23 cellular contexts compared by ENCODE assay signal in the genomic region with DNA sequence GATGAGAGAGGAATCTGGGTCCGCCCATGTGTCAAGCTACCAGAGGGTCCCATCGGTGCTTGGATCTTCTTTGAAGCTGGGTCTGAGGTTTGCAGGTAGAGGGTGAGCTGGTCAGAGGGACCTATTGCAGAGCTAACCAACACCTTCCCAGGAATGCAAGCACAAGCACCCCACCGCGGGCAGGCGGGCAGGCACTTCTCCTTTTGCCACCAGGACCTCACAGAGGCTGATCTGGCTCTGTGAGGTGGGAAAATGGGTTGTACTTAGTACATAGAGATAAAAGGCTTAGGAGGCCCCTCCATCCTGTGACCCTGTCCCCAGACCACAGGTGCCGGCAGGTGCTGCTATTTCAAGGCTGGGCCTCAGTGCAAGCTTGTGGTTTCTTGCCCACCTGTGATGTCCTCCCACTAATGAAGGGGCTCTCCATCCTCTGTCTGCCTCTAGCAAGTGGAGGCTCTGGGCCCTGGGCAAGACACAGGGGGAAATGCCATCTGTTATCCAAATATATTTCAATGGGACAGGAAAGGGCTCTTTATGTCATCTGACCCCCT. TPM values are rescaled to one million over a fixed set of nuclear protein-coding genes. Genes with fewer than 3 reads are reported as not detected.
DNase-seq lines count a peak whose midpoint lies in the region; ATAC-seq and TF ChIP-seq lines count a peak whose summit lies in the region.
"Had no signal": no experiment of that assay in that cellular context is flagged by ENCODE, and none has a peak within 500 bp of the region (broad histone marks: within the 10 kb centered on the region; RNA-seq: fewer than 3 reads in every experiment).

No MANE protein-coding gene starts in this region.

- H3K9me3 Mint-ChIP-seq in MCF 10A (ENCODE audit: unreplicated experiment), result no peaks in the 10 kb centered on the region
- H3K9me3 Mint-ChIP-seq: CD8-positive, alpha-beta memory T cell; nephron had no signal

- 100% methylated on average over 5 of the region's 6 CpGs for WGBS in mammary epithelial cell (ENCODE audit: low coverage, missing lambda C conversion rate)

- no peak for DNase-seq in MCF 10A (ENCODE audit: unreplicated experiment)
- no peak for DNase-seq in breast epithelium (ENCODE audit: low spot score in 2 of 2)
- no peak for DNase-seq in RWPE2 (ENCODE audit: low spot score)
- DNase-seq in mammary epithelial cell, result no peak
- DNase-seq in hepatic stellate cell (ENCODE audit: low spot score), result no peak
- no peak for DNase-seq in hypothalamus (lab: John Stamatoyannopoulos, UW)
- DNase-seq: CD8-positive, alpha-beta memory T cell; effector CD4-positive, alpha-beta T cell; heart right ventricle; islet precursor cell; NCI-H2081; NCI-H524; SJCRH30; upper lobe of right lung had no signal

- H3K9me3 ChIP-seq in breast epithelium, result no peaks in the 10 kb centered on the region
- H3K9me3 ChIP-seq in RWPE2 (ENCODE audit: severe bottlenecking), result no peaks in the 10 kb centered on the region
- H3K9me3 ChIP-seq in mammary epithelial cell (replicated peaks; ENCODE audit: insufficient read depth, low read length), result no peaks in the 10 kb centered on the region
- H3K9me3 ChIP-seq: heart right ventricle, SJCRH30, upper lobe of right lung had no signal

- H3K4me3 Mint-ChIP-seq in MCF 10A (ENCODE audit: unreplicated experiment), result no peak overlapping the region
- H3K4me3 Mint-ChIP-seq: nephron had no signal

- intact Hi-C loops in MCF 10A (cut with micrococcal nuclease) (loop anchor here (1.0 to 10.0 kb wide), 3 partner anchors 96 to 275 kb away; partner anchors contain the start of gene CKAP2L), breast epithelium (cut with DNase I; ENCODE audit: low total_unique reads) (no loop called here), mammary epithelial cell (cut with micrococcal nuclease) (no loop called here)

- H3K27ac Mint-ChIP-seq in MCF 10A (ENCODE audit: low read depth, unreplicated experiment), result peak overlapping the region; percentile 69
- H3K27ac Mint-ChIP-seq: nephron, progenitor cell of endocrine pancreas had no signal

- no peaks in the 10 kb centered on the region for H3K4me1 ChIP-seq in breast epithelium
- H3K4me1 ChIP-seq in RWPE2 (ENCODE audit: insufficient read depth, poor library complexity, severe bottlenecking), result peaks cover 58% of the 10 kb centered on the region
- peaks cover 78% of the 10 kb centered on the region for H3K4me1 ChIP-seq in mammary epithelial cell (ENCODE audit: insufficient read depth, low read length)
- H3K4me1 ChIP-seq: upper lobe of right lung had no signal

- H3K27ac ChIP-seq in breast epithelium, result no peak overlapping the region
- peak overlapping the region; percentile 99 for H3K27ac ChIP-seq in RWPE2 (ENCODE audit: poor library complexity, severe bottlenecking)
- peak overlapping the region; percentile 97 for H3K27ac ChIP-seq in mammary epithelial cell (ENCODE audit: insufficient read depth, low read depth, low read length)
- peak overlapping the region; percentile 77 for H3K27ac ChIP-seq in temporal lobe (ENCODE audit: low read depth, low read length)
- H3K27ac ChIP-seq: SJCRH30, upper lobe of right lung had no signal

- H3K4me1 Mint-ChIP-seq in MCF 10A (ENCODE audit: insufficient read depth, unreplicated experiment), result peaks cover 35% of the 10 kb centered on the region
- H3K4me1 Mint-ChIP-seq: nephron had no signal

- H4K20me1 ChIP-seq in mammary epithelial cell (ENCODE audit: insufficient read depth, low read length), result no peaks in the 10 kb centered on the region

- no peaks in the 10 kb centered on the region for H3K27me3 Mint-ChIP-seq in MCF 10A (ENCODE audit: insufficient read depth, unreplicated experiment)

- H3K79me2 ChIP-seq in mammary epithelial cell (ENCODE audit: insufficient read depth, low read length), result no peaks in the 10 kb centered on the region

- H3K36me3 ChIP-seq in breast epithelium (no peaks in the 10 kb centered on the region), RWPE2 (ENCODE audit: low read depth) (no peaks in the 10 kb centered on the region), mammary epithelial cell (ENCODE audit: insufficient read depth, low read length) (no peaks in the 10 kb centered on the region)
- H3K36me3 ChIP-seq: heart right ventricle, SJCRH30, upper lobe of right lung had no signal

- in situ Hi-C loops in mammary epithelial cell (cut with MboI; ENCODE audit: low sequenced_read_pairs in 2 of 2), result loop anchor here in 1 of 2 donors (10.0 kb wide), 1 partner anchor 115 kb away; the partner anchor contains the start of gene CKAP2L

- CTCF ChIA-PET in MCF 10A (lab: Yijun Ruan, JAX), result interaction anchor here (0.5 to 1.5 kb wide), 6 partner anchors 9 to 944 kb away, joined by 3 to 5 read pairs (median 4); no protein-coding TSS in a partner anchor
- CTCF ChIA-PET in mammary epithelial cell (lab: Charles Lee; ENCODE audit: low non-redundant PET), result no interaction called here

- no peak for TF ChIP-seq POLR2A in breast epithelium (IDR thresholded peaks at IDR 0.05)

- H3K4me3 ChIP-seq in breast epithelium, result no peak overlapping the region
- no peak overlapping the region for H3K4me3 ChIP-seq in RWPE2 (ENCODE audit: severe bottlenecking)
- no peak overlapping the region for H3K4me3 ChIP-seq in mammary epithelial cell (replicated peaks in 1 of 3; ENCODE audit: insufficient read depth in 1 of 3, low read depth in 2 of 3, low read length in 3 of 3)
- H3K4me3 ChIP-seq: heart right ventricle, SJCRH30, skin epidermis, upper lobe of right lung had no signal

- dilution Hi-C loops in mammary epithelial cell (cut with HindIII; ENCODE audit: low sequenced_read_pairs), result loop anchor here (5.0 kb wide), 2 partner anchors 42 to 72 kb away; partner anchors contain the start of gene IL1B

- ATAC-seq in RWPE2 (ENCODE audit: low read depth) (no peak), HG03460 (IDR thresholded peaks at IDR 0.05; ENCODE audit: unreplicated experiment) (no peak)
- ATAC-seq: HCT116, heart right ventricle, upper lobe of right lung had no signal

- POLR2A ChIA-PET in MCF 10A (lab: Yijun Ruan, JAX), result interaction anchor here (0.8 to 2.4 kb wide), 8 partner anchors 8 to 235 kb away, joined by 3 to 10 read pairs (median 3); no protein-coding TSS in a partner anchor

- H3K36me3 Mint-ChIP-seq in MCF 10A (ENCODE audit: insufficient read depth, unreplicated experiment), result peaks cover 5% of the 10 kb centered on the region
- H3K36me3 Mint-ChIP-seq: CD8-positive, alpha-beta memory T cell had no signal

- H3K9ac ChIP-seq in mammary epithelial cell (ENCODE audit: insufficient read depth, low read length), result peak overlapping the region; percentile 31

- H3K27me3 ChIP-seq in breast epithelium (peaks cover 0 to 31% of the 10 kb centered on the region in 2 donors), RWPE2 (ENCODE audit: insufficient read depth, poor library complexity, severe bottlenecking) (no peaks in the 10 kb centered on the region), mammary epithelial cell (ENCODE audit: insufficient read depth, low read length) (no peaks in the 10 kb centered on the region)
- H3K27me3 ChIP-seq: SJCRH30, upper lobe of right lung had no signal

- no TSS peak for BruUV-seq in MCF 10A (replicated peaks; lab: Mats Ljungman, UMichigan)
- no TSS peak for BruUV-seq in mammary epithelial cell (replicated peaks; lab: Mats Ljungman, UMichigan)

- TF ChIP-seq CTCF in MCF 10A (IDR thresholded peaks at IDR 0.05; ENCODE audit: unreplicated experiment) (no peak), breast epithelium (IDR thresholded peaks at IDR 0.05) (no peak), RWPE2 (IDR thresholded peaks at IDR 0.05; ENCODE audit: poor library complexity, severe bottlenecking) (no peak), mammary epithelial cell (conservative IDR thresholded peaks at IDR 0.05 in 1 of 2, IDR thresholded peaks at IDR 0.05 in 1 of 2; ENCODE audit: extremely low read depth in 1 of 2, insufficient read depth in 1 of 2, low read depth in 1 of 2, low read length in 2 of 2) (no peak)

- H3K4me2 ChIP-seq in mammary epithelial cell (ENCODE audit: insufficient read depth, low read depth, low read length), result no peak overlapping the region

- H2AFZ ChIP-seq in mammary epithelial cell (ENCODE audit: low read depth, low read length), result no peak overlapping the region

RNA-seq across cellular contexts. Expression of gene IL37, which starts 31.4 kb away (rescaled TPM):
- total RNA-seq in MCF 10A (2022), result not detected in 2 replicates
- total RNA-seq in breast epithelium, result not detected
- not detected for total RNA-seq in mammary epithelial cell
- not detected for polyA plus RNA-seq in mammary epithelial cell
- polyA minus RNA-seq in mammary epithelial cell, result not detected
- total RNA-seq in temporal lobe, result not detected
- total RNA-seq: A673; cardiac septum; CD8-positive, alpha-beta memory T cell; fibroblast of lung; heart right ventricle; progenitor cell of endocrine pancreas; upper lobe of right lung had no signal
- polyA plus RNA-seq: CD8-positive, alpha-beta memory T cell; fibroblast of lung; heart right ventricle had no signal

RNA-seq across cellular contexts. Expression of gene IL1B, which starts 43.0 kb away (rescaled TPM):
- total RNA-seq in MCF 10A (2022) (5.4 and 5.5 TPM in 2 replicates), breast epithelium (1 to 10 TPM in 1 of 3 donors, not detected in 2; 8.0 TPM), mammary epithelial cell (100 to 1,000 TPM in 1 of 2 donors, 1 to 10 TPM in 1; 5.0 to 219 TPM), temporal lobe (0.49 TPM)
- 161 TPM for polyA plus RNA-seq in mammary epithelial cell
- polyA minus RNA-seq in mammary epithelial cell, result 268 TPM
- total RNA-seq: CD8-positive, alpha-beta memory T cell; fibroblast of lung; progenitor cell of endocrine pancreas; SJCRH30 had no signal
- polyA plus RNA-seq: CD8-positive, alpha-beta memory T cell had no signal

Comparison
In these comparisons a context has a peak if more than half of its experiments do, and no peak if none do; other contexts are left out.
1. H3K27ac ChIP-seq: peak in RWPE2 (single experiment), mammary epithelial cell (single experiment) and temporal lobe (single experiment); none in breast epithelium (0 of 2).